Comparison of ENCODE assay signal across 11 cellular contexts in the genomic region with DNA sequence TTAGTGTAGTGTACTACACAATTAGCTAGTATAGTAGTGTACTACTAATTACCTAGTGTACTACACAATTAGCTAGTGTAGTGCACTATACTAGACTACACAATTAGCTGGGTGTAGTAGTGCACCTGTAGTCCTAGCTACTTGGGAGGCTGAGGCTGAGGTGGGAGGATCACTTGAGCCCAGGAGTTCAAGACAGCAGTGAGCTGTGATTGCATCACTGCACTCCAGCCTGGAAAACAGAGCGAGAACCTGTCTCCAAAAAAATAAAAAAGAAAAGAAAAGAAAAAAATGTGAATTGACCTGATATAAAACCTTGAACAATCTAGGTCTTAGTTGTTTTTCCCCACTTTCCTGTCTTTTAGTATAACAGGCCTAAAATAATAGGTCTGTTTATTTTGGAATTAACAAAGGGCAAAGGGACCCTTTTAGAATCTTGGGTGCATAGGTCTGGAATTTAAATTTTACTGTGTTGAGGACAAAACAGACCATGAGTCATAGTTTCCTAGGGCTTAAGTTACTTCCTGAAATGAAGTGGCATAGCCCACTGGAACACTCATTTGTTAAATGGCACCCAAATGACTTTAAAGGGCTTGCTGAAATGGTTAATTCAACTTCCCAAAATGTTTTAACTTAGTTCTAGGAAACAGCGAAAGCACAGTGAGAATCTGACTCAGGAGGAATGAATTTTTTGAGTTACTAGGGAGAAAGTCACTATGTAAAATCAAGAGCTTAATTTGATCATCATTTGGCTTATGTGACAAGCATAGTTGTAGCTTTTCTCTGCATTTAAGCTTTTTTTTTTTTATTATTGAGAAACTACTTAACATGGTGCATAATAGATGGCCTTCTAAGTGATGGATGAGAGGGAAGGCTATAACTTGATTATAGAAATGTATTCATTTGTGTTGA. TPM values are rescaled to one million over a fixed set of nuclear protein-coding genes. Genes with fewer than 3 reads are reported as not detected.
DNase-seq lines count a peak whose midpoint lies in the region; ATAC-seq and TF ChIP-seq lines count a peak whose summit lies in the region.
"Had no signal": no experiment of that assay in that cellular context is flagged by ENCODE, and none has a peak within 500 bp of the region (broad histone marks: within the 10 kb centered on the region; RNA-seq: fewer than 3 reads in every experiment).

No MANE protein-coding gene starts in this region.

- H3K36me3 ChIP-seq in HCT116 (ENCODE audit: control insufficient read depth in 1 of 2, insufficient read depth in 2 of 2, low read length in 2 of 2) (no peaks in the 10 kb centered on the region), SK-N-SH (replicated peaks in 1 of 2; ENCODE audit: control insufficient read depth in 1 of 2, insufficient read depth in 2 of 2, low read length in 1 of 2) (no peaks in the 10 kb centered on the region), osteoblast (ENCODE audit: insufficient read depth, low read length) (no peaks in the 10 kb centered on the region), colonic mucosa (no peaks in the 10 kb centered on the region)
- H3K36me3 ChIP-seq: stomach had no signal

- intact Hi-C loops in HCT116 (cut with micrococcal nuclease) (no loop called here), colonic mucosa (cut with DNase I) (no loop called here)

- BruUV-seq in HCT116 (replicated peaks; lab: Mats Ljungman, UMichigan): no TSS peak

- CTCF ChIA-PET in HCT116 (lab: Charles Lee): no interaction called here
- CTCF ChIA-PET in SK-N-SH (lab: Yijun Ruan, JAX): no interaction called here

- ATAC-seq in HCT116: peak; percentile 49
- no peak for ATAC-seq in naive thymus-derived CD8-positive, alpha-beta T cell
- ATAC-seq: CD8-positive, alpha-beta T cell had no signal

- no peaks in the 10 kb centered on the region for H3K9me2 ChIP-seq in HCT116 (ENCODE audit: insufficient read depth)
- no peaks in the 10 kb centered on the region for H3K9me2 ChIP-seq in SK-N-SH

- H3K4me2 ChIP-seq in HCT116 (ENCODE audit: low read length): peak overlapping the region; percentile 42
- peak overlapping the region; percentile 37; the same call in 1 of the 2 replicates for H3K4me2 ChIP-seq in SK-N-SH
- H3K4me2 ChIP-seq in osteoblast (ENCODE audit: insufficient read depth, low read length): no peak overlapping the region

- H3K9ac ChIP-seq in HCT116 (ENCODE audit: low read length) (no peak overlapping the region), SK-N-SH (no peak overlapping the region), colonic mucosa (ENCODE audit: low read depth in 2 of 2, low read length in 2 of 2) (no peak overlapping the region)

- no peak for TF ChIP-seq POLR2A in HCT116 (IDR thresholded peaks at IDR 0.05; ENCODE audit: borderline replicate concordance, extremely low read depth, insufficient read depth, insufficient read length)

- H4K20me1 ChIP-seq in HCT116 (ENCODE audit: insufficient read depth) (no peaks in the 10 kb centered on the region), SK-N-SH (ENCODE audit: insufficient read depth) (no peaks in the 10 kb centered on the region), osteoblast (ENCODE audit: insufficient read depth, low read length) (no peaks in the 10 kb centered on the region)

- H3K27ac ChIP-seq in HCT116 (ENCODE audit: low read depth, low read length) (no peak overlapping the region), SK-N-SH (ENCODE audit: low read depth in 2 of 2, low read length in 1 of 2) (peak overlapping the region in 1 of 2 experiments; percentile 25; a peak in 1 of 4 replicates), osteoblast (ENCODE audit: low read depth, low read length) (no peak overlapping the region), colonic mucosa (no peak overlapping the region)
- H3K27ac ChIP-seq: stomach had no signal

- H3K4me3 Mint-ChIP-seq in naive thymus-derived CD8-positive, alpha-beta T cell: no peak overlapping the region
- H3K4me3 Mint-ChIP-seq: CD8-positive, alpha-beta T cell had no signal

- H3K9me3 Mint-ChIP-seq in naive thymus-derived CD8-positive, alpha-beta T cell: peaks cover 0 to 4% (median 0%) of the 10 kb centered on the region in 9 donors
- H3K9me3 Mint-ChIP-seq: CD8-positive, alpha-beta T cell had no signal

- 58% methylated on average over 2 of the region's 2 CpGs for WGBS in SK-N-SH (ENCODE audit: low lambda C conversion rate)

- H3K79me2 ChIP-seq in HCT116 (ENCODE audit: insufficient read depth, low read length) (no peaks in the 10 kb centered on the region), SK-N-SH (ENCODE audit: insufficient read depth) (no peaks in the 10 kb centered on the region), osteoblast (ENCODE audit: insufficient read depth, low read length) (no peaks in the 10 kb centered on the region)

- RAD21 ChIA-PET in HCT116 (lab: Charles Lee; ENCODE audit: low non-redundant PET in 1 of 2, low total read pairs in 2 of 2, uncharacterized antibody in 2 of 2, unreplicated experiment in 2 of 2): no interaction called here

- no peaks in the 10 kb centered on the region for H3K4me1 Mint-ChIP-seq in naive thymus-derived CD8-positive, alpha-beta T cell

- no peaks in the 10 kb centered on the region for H3K27me3 Mint-ChIP-seq in naive thymus-derived CD8-positive, alpha-beta T cell

- H2AFZ ChIP-seq in HCT116 (ENCODE audit: low read depth, low read length, poor library complexity, severe bottlenecking): peak overlapping the region; percentile 12
- H2AFZ ChIP-seq in SK-N-SH (ENCODE audit: low read depth): peak overlapping the region; percentile 45; the same call in 1 of the 2 replicates
- no peak overlapping the region for H2AFZ ChIP-seq in osteoblast (ENCODE audit: low read length)

- peak; percentile 76 for DNase-seq in A172 (ENCODE audit: low spot score)
- DNase-seq in HCT116 (ENCODE audit: low read depth, low spot score): peak; percentile 46
- no peak for DNase-seq in SK-N-SH
- peak; percentile 14 for DNase-seq in glomerular visceral epithelial cell (ENCODE audit: extremely low spot score)
- no peak for DNase-seq in osteoblast (ENCODE audit: insufficient read length, low spot score, missing footprints)
- no peak for DNase-seq in colonic mucosa
- no peak for DNase-seq in naive thymus-derived CD8-positive, alpha-beta T cell
- no peak for DNase-seq in NCI-H748 (lab: John Stamatoyannopoulos, UW; ENCODE audit: unreplicated experiment)
- DNase-seq: CD8-positive, alpha-beta T cell; NCI-H1105 treated with DMSO at 0.1 percent for 48 hours; stomach had no signal

- no peaks in the 10 kb centered on the region for H3K9me3 ChIP-seq in HCT116 (ENCODE audit: control insufficient read depth in 1 of 2, insufficient read depth in 1 of 2, low read depth in 1 of 2, low read length in 2 of 2)
- H3K9me3 ChIP-seq in SK-N-SH: no peaks in the 10 kb centered on the region
- no peaks in the 10 kb centered on the region for H3K9me3 ChIP-seq in osteoblast (ENCODE audit: low read depth, low read length)
- no peaks in the 10 kb centered on the region for H3K9me3 ChIP-seq in colonic mucosa
- H3K9me3 ChIP-seq: stomach had no signal

- H3K4me1 ChIP-seq in HCT116 (ENCODE audit: control insufficient read depth in 1 of 2, insufficient read depth in 2 of 2, low read length in 2 of 2): peaks cover 7 to 11% of the 10 kb centered on the region in 2 experiments; a peak in 3 of 4 replicates
- no peaks in the 10 kb centered on the region for H3K4me1 ChIP-seq in SK-N-SH (ENCODE audit: control insufficient read depth in 1 of 2, insufficient read depth in 2 of 2, low read depth in 1 of 2, low read length in 1 of 2)
- no peaks in the 10 kb centered on the region for H3K4me1 ChIP-seq in osteoblast (ENCODE audit: insufficient read depth, low read length)
- H3K4me1 ChIP-seq in colonic mucosa: no peaks in the 10 kb centered on the region

- H3F3A ChIP-seq in SK-N-SH (replicated peaks; ENCODE audit: insufficient read depth): no peaks in the 10 kb centered on the region

- 0 out of 2 replicates have a peak, but pooled peaks have one; percentile 13 for TF ChIP-seq RAD21 in HCT116 (IDR thresholded peaks at IDR 0.05; ENCODE audit: low read depth)
- no peak for TF ChIP-seq RAD21 in SK-N-SH (IDR thresholded peaks at IDR 0.05; ENCODE audit: low read length)

- peaks cover 0 to 2% (median 0%) of the 10 kb centered on the region in 3 donors for H3K36me3 Mint-ChIP-seq in naive thymus-derived CD8-positive, alpha-beta T cell
- H3K36me3 Mint-ChIP-seq: CD8-positive, alpha-beta T cell had no signal

- H3K4me3 ChIP-seq in HCT116 (replicated peaks in 1 of 2; ENCODE audit: low read depth in 1 of 2, low read length in 2 of 2) (no peak overlapping the region), SK-N-SH (ENCODE audit: low read depth in 2 of 2, low read length in 1 of 2) (no peak overlapping the region), osteoblast (ENCODE audit: insufficient read depth, low read length) (no peak overlapping the region), colonic mucosa (no peak overlapping the region)
- H3K4me3 ChIP-seq: stomach had no signal

- TF ChIP-seq CTCF in HCT116 (IDR thresholded peaks at IDR 0.05 in 2 of 3, conservative IDR thresholded peaks at IDR 0.05 in 1 of 3; ENCODE audit: borderline replicate concordance in 1 of 3, insufficient read depth in 1 of 3, low read depth in 2 of 3, low read length in 2 of 3) (no peak), SK-N-SH (IDR thresholded peaks at IDR 0.05) (no peak), osteoblast (IDR thresholded peaks at IDR 0.05; ENCODE audit: extremely low read depth, low read depth, low read length) (no peak), colonic mucosa (IDR thresholded peaks at IDR 0.05) (no peak)

- no peak overlapping the region for H3K27ac Mint-ChIP-seq in naive thymus-derived CD8-positive, alpha-beta T cell
- H3K27ac Mint-ChIP-seq: CD8-positive, alpha-beta T cell had no signal

- POLR2A ChIA-PET in HCT116 (lab: Charles Lee): no interaction called here
- POLR2A ChIA-PET in SK-N-SH (lab: Yijun Ruan, JAX): no interaction called here
- POLR2A ChIA-PET in naive thymus-derived CD8-positive, alpha-beta T cell (lab: Charles Lee): no interaction called here

- no peaks in the 10 kb centered on the region for H3K27me3 ChIP-seq in HCT116 (ENCODE audit: insufficient read depth, low read length)
- H3K27me3 ChIP-seq in SK-N-SH (ENCODE audit: insufficient read depth): no peaks in the 10 kb centered on the region
- H3K27me3 ChIP-seq in osteoblast (ENCODE audit: insufficient read depth, low read length): no peaks in the 10 kb centered on the region
- H3K27me3 ChIP-seq in colonic mucosa: no peaks in the 10 kb centered on the region
- H3K27me3 ChIP-seq: stomach had no signal

- no peak for TF ChIP-seq EP300 in SK-N-SH (IDR thresholded peaks at IDR 0.05; ENCODE audit: borderline replicate concordance in 1 of 2, low read depth in 1 of 2, low read length in 1 of 2)

TF ChIP-seq in HCT116, 20 proteins besides CTCF, POLR2A, EP300 and RAD21 (continues in another document):
- peak; percentile 76 for TF ChIP-seq JUND (IDR thresholded peaks at IDR 0.05)

RNA-seq across cellular contexts. Expression of a gene that starts 50.7 kb away (rescaled TPM):
- total RNA-seq in A172 (2014; rRNA removed; shearing (Covaris generic)): 57.3 and 76.7 TPM in 2 replicates
- total RNA-seq in HCT116 (2021; ENCODE audit: unreplicated experiment) (74.4 TPM), osteoblast (44.8 and 47.8 TPM in 2 replicates), colonic mucosa (10 to 100 TPM; 32.0 to 46.5 TPM)
- polyA plus RNA-seq in HCT116 (2012): 21.5 and 25.1 TPM in 2 replicates
- polyA plus RNA-seq in SK-N-SH (2012; rRNA removed): 8.2 and 8.4 TPM in 2 replicates
- 14.0 and 22.6 TPM in 2 replicates for polyA plus RNA-seq in SK-N-SH (2012; cell fraction: cytosol; rRNA removed)
- polyA plus RNA-seq in SK-N-SH (2012; cell fraction: nucleus; rRNA removed): 3.0 and 5.6 TPM in 2 replicates
- 10 to 100 TPM; 40.0 to 42.3 TPM for total RNA-seq in naive thymus-derived CD8-positive, alpha-beta T cell
- polyA plus RNA-seq in naive thymus-derived CD8-positive, alpha-beta T cell: 10 to 100 TPM; 43.2 to 64.0 (median 50.5) TPM

Comparison
In these comparisons a context has a peak if more than half of its experiments do, and no peak if none do; other contexts are left out.
1. DNase-seq: peak in A172 (single experiment), HCT116 (single experiment) and glomerular visceral epithelial cell (single experiment); none in SK-N-SH (single experiment), osteoblast (single experiment), colonic mucosa (single experiment), naive thymus-derived CD8-positive, alpha-beta T cell (0 of 10) and NCI-H748 (single experiment).